ENCODE assay signal across 27 cellular contexts in genomic region chr10:48410503-48410902, GRCh38.
"Had no signal": no experiment of that assay in that cellular context is flagged by ENCODE, and none has a peak within 500 bp of the region (broad histone marks: within the 10 kb centered on the region; RNA-seq: fewer than 3 reads in every experiment).

No MANE protein-coding gene starts in this region.

- H3K27ac ChIP-seq: adrenal gland, breast epithelium, coronary artery, dorsolateral prefrontal cortex had no signal

- H3K4me3 ChIP-seq: adrenal gland, breast epithelium, coronary artery, dorsolateral prefrontal cortex had no signal

- H3K27me3 ChIP-seq: adrenal gland, breast epithelium, dorsolateral prefrontal cortex had no signal

- FAIRE-seq: frontal cortex had no signal

- DNase-seq: activated CD4-positive, alpha-beta memory T cell treated with anti-CD3 and anti-CD28 coated beads for 36 hours; activated CD4-positive, alpha-beta T cell treated with anti-CD3 and anti-CD28 coated beads for 36 hours; activated CD4-positive, alpha-beta T cell treated with anti-CD3 and anti-CD28 coated beads, Interleukin-2, amount 10 ng/mL, durations not matched to agents 24 days and 14 days; activated CD4-positive, CD25-positive, alpha-beta regulatory T cell; activated CD4-positive, CD25-positive, alpha-beta regulatory T cell treated with anti-CD3 and anti-CD28 coated beads, Interleukin-2, amount 50 U/mL, for 72 hours; activated CD8-positive, alpha-beta memory T cell treated with anti-CD3 and anti-CD28 coated beads, Interleukin-2, amount 10 ng/mL, durations not matched to agents 7 days and 5 days; activated CD8-positive, alpha-beta memory T cell treated with anti-CD3 and anti-CD28 coated beads, Interleukin-2, amount 50 U/mL, for 4 hours; activated CD8-positive, alpha-beta T cell treated with anti-CD3 and anti-CD28 coated beads, Interleukin-2, amount 10 ng/mL, durations not matched to agents 7 days and 5 days; activated effector memory CD4-positive, alpha-beta T cell treated with anti-CD3 and anti-CD28 coated beads, Interleukin-2, amount 50 U/mL, for 16 hours; activated naive CD4-positive, alpha-beta T cell treated with anti-CD3 and anti-CD28 coated beads for 36 hours; activated naive CD8-positive, alpha-beta T cell treated with anti-CD3 and anti-CD28 coated beads for 36 hours; activated naive CD8-positive, alpha-beta T cell treated with anti-CD3 and anti-CD28 coated beads, Interleukin-2, amount 50 U/mL, for 24 hours; activated T-cell treated with anti-CD3 and anti-CD28 coated beads, Interleukin-2, amount 50 U/mL, for 1 hour; activated T-cell treated with anti-CD3 and anti-CD28 coated beads, Interleukin-2, amount 50 U/mL, for 48 hours; adrenal gland; amygdala; aorta; dorsolateral prefrontal cortex; effector memory CD4-positive, alpha-beta T cell; endodermal cell; foreskin fibroblast; head of caudate nucleus; T-helper 2 cell had no signal

- H3K4me1 ChIP-seq: adrenal gland, breast epithelium had no signal

- ATAC-seq: activated CD4-positive, alpha-beta T cell treated with anti-CD3 and anti-CD28 coated beads for 36 hours; activated CD8-positive, alpha-beta memory T cell treated with anti-CD3 and anti-CD28 coated beads, Interleukin-2, amount 10 ng/mL, durations not matched to agents 7 days and 5 days; activated CD8-positive, alpha-beta T cell treated with anti-CD3 and anti-CD28 coated beads, Interleukin-2, amount 10 ng/mL, durations not matched to agents 7 days and 5 days; activated naive CD8-positive, alpha-beta T cell treated with anti-CD3 and anti-CD28 coated beads, Interleukin-2, amount 50 U/mL, for 24 hours; esophagus mucosa had no signal

- H3K36me3 ChIP-seq: adrenal gland, breast epithelium had no signal
